Comparison of ENCODE assay signal across 1 cellular context in the genomic region with DNA sequence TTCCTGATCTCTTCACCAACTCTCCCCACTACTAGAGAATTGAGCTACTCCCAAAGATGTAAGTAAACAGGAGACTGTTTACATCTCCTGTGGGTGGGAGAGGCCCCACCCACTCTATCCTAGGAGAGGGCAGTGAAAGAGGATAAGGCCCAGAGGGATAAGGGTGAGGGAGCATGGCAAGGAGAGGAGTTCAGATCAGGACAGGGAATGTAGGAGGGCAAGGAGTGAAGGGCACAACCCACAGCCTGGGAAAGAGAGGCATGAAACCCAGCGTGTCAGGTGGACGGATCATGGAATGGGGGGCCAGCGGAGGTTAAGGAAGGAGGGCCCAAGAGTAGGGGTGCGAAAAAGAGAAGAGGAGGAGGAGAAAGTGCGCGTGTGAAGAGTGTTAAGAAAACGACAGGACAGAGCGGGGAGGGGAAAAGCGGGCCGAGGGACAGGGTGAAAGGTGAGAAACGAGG.
TF ChIP-seq lines count a peak whose summit lies in the region.

No MANE protein-coding gene starts in this region.

TF ChIP-seq in HEK293, 187 proteins besides CTCF, POLR2A, EP300 and RAD21:
- peak; percentile 91 for TF ChIP-seq EGR2 (tag by site-specific recombination; IDR thresholded peaks at IDR 0.05; ENCODE audit: low read depth)
- peak; percentile 52; the same call in 1 of the 2 replicates for TF ChIP-seq ZNF600 (tag by site-specific recombination; IDR thresholded peaks at IDR 0.05)
- peak; percentile 41 for TF ChIP-seq ZNF335 (tag by site-specific recombination; conservative IDR thresholded peaks at IDR 0.05)
- TF ChIP-seq KLF1 (tag by site-specific recombination; IDR thresholded peaks at IDR 0.05) = peak; percentile 84
- peak; percentile 77 for TF ChIP-seq PRDM10 (tag by site-specific recombination; IDR thresholded peaks at IDR 0.05)
- peak; percentile 35; the same call in 1 of the 2 replicates for TF ChIP-seq ZNF394 (tag by site-specific recombination; IDR thresholded peaks at IDR 0.05; ENCODE audit: borderline replicate concordance)
- TF ChIP-seq SP2 (tag by site-specific recombination; IDR thresholded peaks at IDR 0.05) = peak; percentile 36; the same call in 1 of the 2 replicates
- TF ChIP-seq ZBTB48 (tag by site-specific recombination; IDR thresholded peaks at IDR 0.05) = peak; percentile 71; the same call in 1 of the 2 replicates
- peak; percentile 57; the same call in 1 of the 2 replicates for TF ChIP-seq KLF9 (tag by site-specific recombination; IDR thresholded peaks at IDR 0.05; ENCODE audit: low read depth)
- peak; percentile 24; the same call in 1 of the 2 replicates for TF ChIP-seq ZBTB20 (tag by site-specific recombination; IDR thresholded peaks at IDR 0.05)
- peak; percentile 91 for TF ChIP-seq ZBTB17 (tag by site-specific recombination; IDR thresholded peaks at IDR 0.05)
- peak; percentile 62 for TF ChIP-seq ZNF366 (tag by site-specific recombination; conservative IDR thresholded peaks at IDR 0.05)
- TF ChIP-seq ZFHX2 (tag by site-specific recombination; conservative IDR thresholded peaks at IDR 0.05) = peak; percentile 95
- TF ChIP-seq PATZ1 (tag by site-specific recombination; IDR thresholded peaks at IDR 0.05) = peak; percentile 17; the same call in 1 of the 2 replicates
- peak; percentile 50 for TF ChIP-seq SP3 (tag by site-specific recombination; IDR thresholded peaks at IDR 0.05)
- TF ChIP-seq PRDM1 (tag by site-specific recombination; IDR thresholded peaks at IDR 0.05) = peak; percentile 95
